In genomic region chr12:49341777-49342065, GRCh38 we compare ENCODE assay signal across 11 cellular contexts. TPM values are rescaled to one million over a fixed set of nuclear protein-coding genes. Genes with fewer than 3 reads are reported as not detected.
DNase-seq lines count a peak whose midpoint lies in the region; ATAC-seq and TF ChIP-seq lines count a peak whose summit lies in the region.
"Had no signal": no experiment of that assay in that cellular context is flagged by ENCODE, and none has a peak within 500 bp of the region (broad histone marks: within the 10 kb centered on the region; RNA-seq: fewer than 3 reads in every experiment).

No MANE protein-coding gene starts in this region.

- H3K4me3 Mint-ChIP-seq in CD14-positive monocyte: peak overlapping the region; percentile 76 to 92
- H3K4me3 Mint-ChIP-seq in glutamatergic neuron (ENCODE audit: unreplicated experiment): peak overlapping the region; percentile 49
- H3K4me3 Mint-ChIP-seq in activated T-helper 2 cell treated with anti-CD3 and anti-CD28 coated beads, Interferon-gamma antibody, Interleukin-2, Interleukin-4, amounts not matched to agents 10 μg/mL and 5 μg/mL and 100 μg/mL, durations not matched to agents 14 hours and 24 hours and 36 hours (ENCODE audit: low read depth): no peak overlapping the region

- no peak overlapping the region for H2BK5ac ChIP-seq in trophoblast cell (ENCODE audit: low read depth, low read length, poor library complexity)

- H3K79me2 ChIP-seq in Karpas-422 (ENCODE audit: low read length) (no peaks in the 10 kb centered on the region), trophoblast cell (ENCODE audit: control insufficient read depth, insufficient read depth, low read length, poor library complexity) (no peaks in the 10 kb centered on the region)

- H3K27ac ChIP-seq in Karpas-422 (ENCODE audit: low read length): no peak overlapping the region
- H3K27ac ChIP-seq in trophoblast cell (ENCODE audit: low read depth, low read length): no peak overlapping the region

- no peaks in the 10 kb centered on the region for H3K9me3 ChIP-seq in Karpas-422 (ENCODE audit: low read length)
- peaks cover 4% of the 10 kb centered on the region for H3K9me3 ChIP-seq in trophoblast cell (ENCODE audit: insufficient read depth, low read depth, low read length)

- H4K20me1 ChIP-seq in Karpas-422 (ENCODE audit: insufficient read depth, low read depth, low read length): peaks cover under 1% of the 10 kb centered on the region; the same call in 1 of the 2 replicates

- no CpG with 5 or more reads among the region's 21 CpGs for WGBS in trophoblast cell (ENCODE audit: extremely low coverage, insufficient coverage, insufficient read length)

- intact Hi-C loops in CD14-positive monocyte (cut with micrococcal nuclease): loop anchor here (2.0 to 10.0 kb wide), 3 partner anchors 53 to 277 kb away; partner anchors contain the start of genes KMT2D (in 1 of the 2) and RHEBL1 (in 1 of the 2)
- intact Hi-C loops in activated T-helper 2 cell treated with anti-CD3 and anti-CD28 coated beads, Interferon-gamma antibody, Interleukin-2, Interleukin-4, amounts not matched to agents 10 μg/mL and 5 μg/mL and 100 μg/mL, durations not matched to agents 14 hours and 24 hours and 36 hours (cut with micrococcal nuclease): loop anchor here (1.0 kb wide), 2 partner anchors 45 to 53 kb away; no protein-coding TSS in a partner anchor

- H3K4me2 ChIP-seq in Karpas-422 (ENCODE audit: low read depth, low read length, poor library complexity, severe bottlenecking) (peak overlapping the region; percentile 96), trophoblast cell (ENCODE audit: low read length) (peak overlapping the region; percentile 60)

- H3K4me3 ChIP-seq in Karpas-422 (ENCODE audit: low read length): no peak overlapping the region
- H3K4me3 ChIP-seq in trophoblast cell (ENCODE audit: low read depth, low read length): peak overlapping the region; percentile 42

- DNase-seq in CD14-positive monocyte (ENCODE audit: low spot score) (peak; percentile 40), Karpas-422 (no peak), glutamatergic neuron (no peak), trophoblast cell (no peak), middle frontal gyrus (ENCODE audit: extremely low spot score, low spot score) (no peak)
- DNase-seq in activated naive CD4-positive, alpha-beta T cell treated with anti-CD3 and anti-CD28 coated beads, Interleukin-2, amount 50 U/mL, for 72 hours (ENCODE audit: low spot score in 2 of 2): no peak
- DNase-seq in activated T-helper 2 cell treated with anti-CD3 and anti-CD28 coated beads, Interferon-gamma antibody, Interleukin-2, Interleukin-4, amounts not matched to agents 10 μg/mL and 5 μg/mL and 100 μg/mL, durations not matched to agents 14 hours and 24 hours and 36 hours (ENCODE audit: low spot score): no peak
- DNase-seq: NCI-H2171 treated with DMSO at 0.1 percent for 48 hours, PC-3 had no signal

- H3K4me1 Mint-ChIP-seq in CD14-positive monocyte (peaks cover 44% of the 10 kb centered on the region), glutamatergic neuron (ENCODE audit: low read depth, unreplicated experiment) (peaks cover 36% of the 10 kb centered on the region)
- H3K4me1 Mint-ChIP-seq in activated T-helper 2 cell treated with anti-CD3 and anti-CD28 coated beads, Interferon-gamma antibody, Interleukin-2, Interleukin-4, amounts not matched to agents 10 μg/mL and 5 μg/mL and 100 μg/mL, durations not matched to agents 14 hours and 24 hours and 36 hours (ENCODE audit: low read depth): peaks cover 25% of the 10 kb centered on the region

- H3K9me3 Mint-ChIP-seq in CD14-positive monocyte (peaks cover 0 to 35% (median 13%) of the 10 kb centered on the region in 7 donors), glutamatergic neuron (ENCODE audit: unreplicated experiment) (peaks cover 10% of the 10 kb centered on the region)
- H3K9me3 Mint-ChIP-seq in activated naive CD4-positive, alpha-beta T cell treated with anti-CD3 and anti-CD28 coated beads, Interleukin-2, amount 50 U/mL, for 72 hours: no peaks in the 10 kb centered on the region
- H3K9me3 Mint-ChIP-seq in activated T-helper 2 cell treated with anti-CD3 and anti-CD28 coated beads, Interferon-gamma antibody, Interleukin-2, Interleukin-4, amounts not matched to agents 10 μg/mL and 5 μg/mL and 100 μg/mL, durations not matched to agents 14 hours and 24 hours and 36 hours: no peaks in the 10 kb centered on the region

- H3K4me1 ChIP-seq in Karpas-422 (ENCODE audit: low read length) (peaks cover 51% of the 10 kb centered on the region), trophoblast cell (ENCODE audit: control insufficient read depth in 1 of 2, insufficient read depth in 2 of 2, low read length in 2 of 2) (peaks cover 14 to 20% of the 10 kb centered on the region in 2 experiments)

- H3K36me3 ChIP-seq in Karpas-422 (ENCODE audit: insufficient read depth, low read length) (no peaks in the 10 kb centered on the region), trophoblast cell (ENCODE audit: control insufficient read depth in 1 of 2, insufficient read depth in 2 of 2, low read length in 2 of 2) (no peaks in the 10 kb centered on the region)

- no peak overlapping the region for H3K23ac ChIP-seq in trophoblast cell (ENCODE audit: low read length)

- H4K8ac ChIP-seq in trophoblast cell (ENCODE audit: low read depth, low read length): no peak overlapping the region

- H4K91ac ChIP-seq in trophoblast cell (ENCODE audit: low read depth, low read length): no peak overlapping the region

- no peak overlapping the region for H2BK12ac ChIP-seq in trophoblast cell (ENCODE audit: low read length)

- no peak overlapping the region for H2AK5ac ChIP-seq in trophoblast cell (ENCODE audit: low read length)

- H3K27me3 ChIP-seq in Karpas-422 (ENCODE audit: low read length) (no peaks in the 10 kb centered on the region), trophoblast cell (ENCODE audit: insufficient read depth, low read length) (peaks cover 86% of the 10 kb centered on the region)

- H3K36me3 Mint-ChIP-seq in CD14-positive monocyte (peaks cover 7 to 8% of the 10 kb centered on the region in 2 donors), glutamatergic neuron (ENCODE audit: unreplicated experiment) (no peaks in the 10 kb centered on the region)
- no peaks in the 10 kb centered on the region for H3K36me3 Mint-ChIP-seq in activated naive CD4-positive, alpha-beta T cell treated with anti-CD3 and anti-CD28 coated beads, Interleukin-2, amount 50 U/mL, for 72 hours
- H3K36me3 Mint-ChIP-seq in activated T-helper 2 cell treated with anti-CD3 and anti-CD28 coated beads, Interferon-gamma antibody, Interleukin-2, Interleukin-4, amounts not matched to agents 10 μg/mL and 5 μg/mL and 100 μg/mL, durations not matched to agents 14 hours and 24 hours and 36 hours (ENCODE audit: low read depth): no peaks in the 10 kb centered on the region

- no peak overlapping the region for H3K14ac ChIP-seq in trophoblast cell (ENCODE audit: low read length)

- TF ChIP-seq CTCF in CD14-positive monocyte (IDR thresholded peaks at IDR 0.05) (no peak), glutamatergic neuron (IDR thresholded peaks at IDR 0.05; ENCODE audit: partially characterized antibody, unreplicated experiment) (no peak)

- no peak for ATAC-seq in activated naive CD4-positive, alpha-beta T cell treated with anti-CD3 and anti-CD28 coated beads, Interleukin-2, amount 50 U/mL, for 72 hours
- ATAC-seq in HG02623 (IDR thresholded peaks at IDR 0.05; ENCODE audit: unreplicated experiment): no peak

- H3K27ac Mint-ChIP-seq in CD14-positive monocyte: no peak overlapping the region
- no peak overlapping the region for H3K27ac Mint-ChIP-seq in glutamatergic neuron (ENCODE audit: unreplicated experiment)
- H3K27ac Mint-ChIP-seq in activated naive CD4-positive, alpha-beta T cell treated with anti-CD3 and anti-CD28 coated beads, Interleukin-2, amount 50 U/mL, for 72 hours: no peak overlapping the region
- no peak overlapping the region for H3K27ac Mint-ChIP-seq in activated T-helper 2 cell treated with anti-CD3 and anti-CD28 coated beads, Interferon-gamma antibody, Interleukin-2, Interleukin-4, amounts not matched to agents 10 μg/mL and 5 μg/mL and 100 μg/mL, durations not matched to agents 14 hours and 24 hours and 36 hours

- no peaks in the 10 kb centered on the region for H3K9me2 ChIP-seq in Karpas-422 (replicated peaks; ENCODE audit: insufficient read depth, low read length)

- H2AFZ ChIP-seq in Karpas-422 (ENCODE audit: low read length) (no peak overlapping the region), trophoblast cell (ENCODE audit: insufficient read depth, low read length, poor library complexity) (no peak overlapping the region)

- no peak overlapping the region for H3K4ac ChIP-seq in trophoblast cell (ENCODE audit: low read depth, low read length)

- no peak overlapping the region for H2BK120ac ChIP-seq in trophoblast cell (ENCODE audit: insufficient read depth, low read length, poor library complexity)

- no peak overlapping the region for H3K9ac ChIP-seq in Karpas-422 (ENCODE audit: low read length)
- H3K9ac ChIP-seq in trophoblast cell (ENCODE audit: low read length): no peak overlapping the region

- no peaks in the 10 kb centered on the region for H3K79me1 ChIP-seq in trophoblast cell (ENCODE audit: low read length)

- no peak overlapping the region for H3K18ac ChIP-seq in trophoblast cell (ENCODE audit: low read length)

- no peak overlapping the region for H4K12ac ChIP-seq in trophoblast cell (ENCODE audit: low read depth, low read length)

- peaks cover 93 to 100% (median 98%) of the 10 kb centered on the region in 3 donors for H3K27me3 Mint-ChIP-seq in CD14-positive monocyte (ENCODE audit: low read depth in 3 of 3)
- H3K27me3 Mint-ChIP-seq in glutamatergic neuron (ENCODE audit: unreplicated experiment): peaks cover 29% of the 10 kb centered on the region
- H3K27me3 Mint-ChIP-seq in activated T-helper 2 cell treated with anti-CD3 and anti-CD28 coated beads, Interferon-gamma antibody, Interleukin-2, Interleukin-4, amounts not matched to agents 10 μg/mL and 5 μg/mL and 100 μg/mL, durations not matched to agents 14 hours and 24 hours and 36 hours (ENCODE audit: low read depth): peaks cover 81% of the 10 kb centered on the region

RNA-seq across cellular contexts. Expression of gene C1QL4, which starts 4.7 kb away (rescaled TPM):
- not detected for polyA plus RNA-seq in CD14-positive monocyte
- total RNA-seq in Karpas-422 (2014; rRNA removed; shearing (Covaris generic); ENCODE audit: low replicate concordance): not detected in 2 replicates
- 4.8 TPM for total RNA-seq in glutamatergic neuron (ENCODE audit: unreplicated experiment)
- polyA plus RNA-seq in trophoblast cell (2013): 0.04 TPM in 2 replicates
- total RNA-seq in activated naive CD4-positive, alpha-beta T cell treated with anti-CD3 and anti-CD28 coated beads, Interleukin-2, amount 50 U/mL, for 72 hours: not detected
- not detected in 2 replicates for total RNA-seq in activated T-helper 2 cell treated with anti-CD3 and anti-CD28 coated beads, Interferon-gamma antibody, Interleukin-2, Interleukin-4, amounts not matched to agents 10 μg/mL and 5 μg/mL and 100 μg/mL, durations not matched to agents 14 hours and 24 hours and 36 hours

RNA-seq across cellular contexts. Expression of gene DNAJC22, which starts 5.0 kb away (rescaled TPM):
- not detected for polyA plus RNA-seq in CD14-positive monocyte
- not detected in 2 replicates for total RNA-seq in Karpas-422 (2014; rRNA removed; shearing (Covaris generic); ENCODE audit: low replicate concordance)
- 4.5 TPM for total RNA-seq in glutamatergic neuron (ENCODE audit: unreplicated experiment)
- 1.1 and 1.3 TPM in 2 replicates for polyA plus RNA-seq in trophoblast cell (2013)
- total RNA-seq in activated naive CD4-positive, alpha-beta T cell treated with anti-CD3 and anti-CD28 coated beads, Interleukin-2, amount 50 U/mL, for 72 hours: under 1 TPM; 0.06 to 0.11 TPM
- total RNA-seq in activated T-helper 2 cell treated with anti-CD3 and anti-CD28 coated beads, Interferon-gamma antibody, Interleukin-2, Interleukin-4, amounts not matched to agents 10 μg/mL and 5 μg/mL and 100 μg/mL, durations not matched to agents 14 hours and 24 hours and 36 hours: 0.09 TPM in 1 of 2 replicates, not detected in the other
- polyA plus RNA-seq: keratinocyte had no signal

RNA-seq across cellular contexts. Expression of gene TROAP, which starts 18.7 kb away (rescaled TPM):
- polyA plus RNA-seq in CD14-positive monocyte: not detected
- total RNA-seq in Karpas-422 (2014; rRNA removed; shearing (Covaris generic); ENCODE audit: low replicate concordance): 20.2 and 58.2 TPM in 2 replicates
- 11.7 TPM for total RNA-seq in glutamatergic neuron (ENCODE audit: unreplicated experiment)
- polyA plus RNA-seq in trophoblast cell (2013): 36.9 and 42.9 TPM in 2 replicates
- total RNA-seq in activated naive CD4-positive, alpha-beta T cell treated with anti-CD3 and anti-CD28 coated beads, Interleukin-2, amount 50 U/mL, for 72 hours: 100 to 1,000 TPM in 1 of 2 donors, 10 to 100 TPM in 1; 67.4 to 134 TPM
- 58.3 and 59.3 TPM in 2 replicates for total RNA-seq in activated T-helper 2 cell treated with anti-CD3 and anti-CD28 coated beads, Interferon-gamma antibody, Interleukin-2, Interleukin-4, amounts not matched to agents 10 μg/mL and 5 μg/mL and 100 μg/mL, durations not matched to agents 14 hours and 24 hours and 36 hours

RNA-seq across cellular contexts. Expression of gene SPATS2, which starts 25.5 kb away (rescaled TPM):
- 1 to 10 TPM; 1.1 to 1.8 TPM for polyA plus RNA-seq in CD14-positive monocyte
- total RNA-seq in Karpas-422 (2014; rRNA removed; shearing (Covaris generic); ENCODE audit: low replicate concordance): 43.5 and 50.7 TPM in 2 replicates
- total RNA-seq in glutamatergic neuron (ENCODE audit: unreplicated experiment): 43.9 TPM
- 32.4 and 34.0 TPM in 2 replicates for polyA plus RNA-seq in trophoblast cell (2013)
- 10 to 100 TPM; 14.3 to 20.8 TPM for total RNA-seq in activated naive CD4-positive, alpha-beta T cell treated with anti-CD3 and anti-CD28 coated beads, Interleukin-2, amount 50 U/mL, for 72 hours
- total RNA-seq in activated T-helper 2 cell treated with anti-CD3 and anti-CD28 coated beads, Interferon-gamma antibody, Interleukin-2, Interleukin-4, amounts not matched to agents 10 μg/mL and 5 μg/mL and 100 μg/mL, durations not matched to agents 14 hours and 24 hours and 36 hours: 17.9 and 19.3 TPM in 2 replicates

RNA-seq across cellular contexts. Expression of gene PRPH, which starts 46.8 kb away (rescaled TPM):
- not detected for polyA plus RNA-seq in CD14-positive monocyte
- total RNA-seq in Karpas-422 (2014; rRNA removed; shearing (Covaris generic); ENCODE audit: low replicate concordance): 0.52 TPM in 1 of 2 replicates, not detected in the other
- 2,189 TPM for total RNA-seq in glutamatergic neuron (ENCODE audit: unreplicated experiment)
- polyA plus RNA-seq in trophoblast cell (2013): 0.03 and 0.08 TPM in 2 replicates
- total RNA-seq in activated naive CD4-positive, alpha-beta T cell treated with anti-CD3 and anti-CD28 coated beads, Interleukin-2, amount 50 U/mL, for 72 hours: not detected
- total RNA-seq in activated T-helper 2 cell treated with anti-CD3 and anti-CD28 coated beads, Interferon-gamma antibody, Interleukin-2, Interleukin-4, amounts not matched to agents 10 μg/mL and 5 μg/mL and 100 μg/mL, durations not matched to agents 14 hours and 24 hours and 36 hours: not detected in 2 replicates
